8 cellular contexts compared by ENCODE assay signal in the genomic region with DNA sequence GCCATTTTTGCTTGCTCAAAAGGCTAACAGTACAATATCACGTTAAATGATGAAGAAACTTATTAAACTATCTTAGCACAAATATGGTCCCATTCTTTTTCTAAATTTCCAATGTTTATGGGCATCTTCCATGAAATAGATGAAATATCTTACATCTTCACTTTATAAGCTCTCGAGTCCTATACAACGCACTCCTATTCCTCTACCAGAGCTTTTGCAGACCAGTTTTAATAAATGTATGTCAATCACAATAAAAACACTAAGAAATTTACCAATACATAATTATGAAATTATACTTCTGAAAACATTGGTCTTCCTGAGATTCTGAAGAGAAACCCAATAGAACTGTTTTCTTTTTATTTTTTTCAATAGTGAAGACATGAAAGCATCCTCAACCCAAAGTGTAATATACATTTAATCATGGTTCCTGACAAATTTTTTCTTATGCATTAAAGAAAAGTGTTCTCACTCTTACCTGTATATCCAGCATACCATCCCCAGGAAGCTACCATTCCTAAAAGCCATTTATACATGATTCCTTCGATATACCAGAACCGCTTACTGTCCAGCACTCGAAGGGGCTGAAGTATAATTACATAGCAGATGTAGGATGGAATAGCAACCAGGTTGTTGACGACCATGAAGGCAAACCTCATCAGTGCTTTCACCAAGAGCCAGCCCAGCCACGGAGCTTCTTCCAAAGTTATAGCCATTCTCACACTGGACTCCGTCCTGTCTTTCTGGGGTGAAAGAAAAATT. TPM values are rescaled to one million over a fixed set of nuclear protein-coding genes. Genes with fewer than 3 reads are reported as not detected.
DNase-seq lines count a peak whose midpoint lies in the region; ATAC-seq and TF ChIP-seq lines count a peak whose summit lies in the region.

No MANE protein-coding gene starts in this region.

- WGBS in heart left ventricle, 4 donors, result 65 to 72% (median 67%) methylated on average over 9 of the region's 9 CpGs

- H3K4me3 Mint-ChIP-seq in type B pancreatic cell, result peak overlapping the region; percentile 94

- intact Hi-C loops in heart left ventricle (cut with DNase I), result loop anchor here in 1 of 10 donors (10.0 kb wide), 1 partner anchor 254 kb away; a partner anchor contains a TSS
- intact Hi-C loops in left cardiac atrium (cut with DNase I), result loop anchor here (5.0 to 10.0 kb wide), 2 partner anchors 94 to 144 kb away; no protein-coding TSS in a partner anchor
- intact Hi-C loops in ascending aorta (cut with DNase I), result no loop called here

- H3K9me3 Mint-ChIP-seq in type B pancreatic cell, result no peaks in the 10 kb centered on the region

- peak overlapping the region; percentile 83 for H3K27ac Mint-ChIP-seq in type B pancreatic cell

- H3K27me3 Mint-ChIP-seq in type B pancreatic cell, result no peaks in the 10 kb centered on the region

- ATAC-seq in heart left ventricle (no peak), left cardiac atrium (no peak), GM18517 (IDR thresholded peaks at IDR 0.05; ENCODE audit: unreplicated experiment) (no peak), foreskin keratinocyte (no peak), GM21717 (IDR thresholded peaks at IDR 0.05; ENCODE audit: unreplicated experiment) (no peak)

- H3K9me3 ChIP-seq in heart left ventricle, result no peaks in the 10 kb centered on the region
- H3K9me3 ChIP-seq in ascending aorta, result no peaks in the 10 kb centered on the region

- no peaks in the 10 kb centered on the region for H3K27me3 ChIP-seq in heart left ventricle
- H3K27me3 ChIP-seq in ascending aorta, result no peaks in the 10 kb centered on the region
- no peaks in the 10 kb centered on the region for H3K27me3 ChIP-seq in foreskin keratinocyte

- TF ChIP-seq CTCF in heart left ventricle (IDR thresholded peaks at IDR 0.05) (no peak), ascending aorta (IDR thresholded peaks at IDR 0.05) (no peak), type B pancreatic cell (conservative IDR thresholded peaks at IDR 0.05) (no peak), foreskin keratinocyte (conservative IDR thresholded peaks at IDR 0.05) (no peak)

- H3K27ac ChIP-seq in heart left ventricle (peak overlapping the region in 10 of 12 donors; percentile 32 to 97 (median 91)), ascending aorta (no peak overlapping the region), foreskin keratinocyte (no peak overlapping the region)

- peak overlapping the region in 10 of 12 donors; percentile 65 to 99 (median 82) for H3K4me3 ChIP-seq in heart left ventricle
- H3K4me3 ChIP-seq in ascending aorta, result peak overlapping the region; percentile 99 to 100

- H3K4me1 Mint-ChIP-seq in type B pancreatic cell (ENCODE audit: unreplicated experiment), result peaks cover 10% of the 10 kb centered on the region

- H3K36me3 ChIP-seq in heart left ventricle, result peaks cover 0 to 23% (median 14%) of the 10 kb centered on the region in 9 donors
- H3K36me3 ChIP-seq in ascending aorta, result peaks cover 0 to 3% of the 10 kb centered on the region in 2 donors

- H3K36me3 Mint-ChIP-seq in type B pancreatic cell, result peaks cover 10% of the 10 kb centered on the region

- H3K4me1 ChIP-seq in heart left ventricle, result peaks cover 0 to 56% (median 20%) of the 10 kb centered on the region in 12 donors
- peaks cover 0 to 9% of the 10 kb centered on the region in 2 donors for H3K4me1 ChIP-seq in ascending aorta
- peaks cover 10% of the 10 kb centered on the region for H3K4me1 ChIP-seq in foreskin keratinocyte

- no peak for TF ChIP-seq POLR2A in heart left ventricle (IDR thresholded peaks at IDR 0.05)

- no peak for DNase-seq in heart left ventricle
- DNase-seq in left cardiac atrium, result no peak
- DNase-seq in ascending aorta (ENCODE audit: low spot score in 2 of 2), result no peak
- peak; percentile 12 for DNase-seq in medulla oblongata (ENCODE audit: extremely low spot score)
- no peak for DNase-seq in type B pancreatic cell (ENCODE audit: extremely low spot score, unreplicated experiment)
- DNase-seq in foreskin keratinocyte, result no peak

RNA-seq across cellular contexts. Expression of a gene that starts 1.8 kb away (rescaled TPM):
- total RNA-seq in heart left ventricle, result 10 to 100 TPM; 19.0 to 40.0 (median 30.9) TPM
- polyA plus RNA-seq in heart left ventricle, result 10 to 100 TPM in 1 of 2 donors, 1 to 10 TPM in 1; 5.6 to 11.7 TPM
- 10 to 100 TPM; 37.4 to 45.9 TPM for total RNA-seq in left cardiac atrium
- 17.1 TPM for total RNA-seq in ascending aorta
- 31.3 and 34.4 TPM in 2 replicates for total RNA-seq in type B pancreatic cell (ENCODE audit: low replicate concordance)
- 30.9 and 32.1 TPM in 2 replicates for total RNA-seq in foreskin keratinocyte
- 6.5 and 7.5 TPM in 2 replicates for polyA plus RNA-seq in foreskin keratinocyte

Comparison
In these comparisons a context has a peak if more than half of its experiments do, and no peak if none do; other contexts are left out.
1. H3K27ac ChIP-seq: peak in heart left ventricle (10 of 12); none in ascending aorta (0 of 2) and foreskin keratinocyte (single experiment).